8 cellular contexts compared by ENCODE assay signal in the genomic region with DNA sequence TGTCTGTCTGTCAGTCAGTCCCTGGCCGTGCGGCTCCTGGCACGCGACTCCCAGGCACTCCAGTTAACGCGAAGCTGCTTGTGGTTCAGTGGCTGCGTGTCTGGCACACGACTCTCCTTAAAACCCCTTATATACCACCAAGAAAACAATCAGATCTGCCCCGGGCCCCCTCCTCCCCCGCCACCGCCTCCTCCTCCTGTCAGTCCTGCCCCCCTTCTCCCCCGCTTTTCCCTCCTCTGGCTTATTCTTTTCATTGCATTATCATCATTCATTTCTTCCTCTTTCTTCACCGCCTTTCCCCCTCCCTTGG. TPM values are rescaled to one million over a fixed set of nuclear protein-coding genes. Genes with fewer than 3 reads are reported as not detected.
DNase-seq lines count a peak whose midpoint lies in the region; ATAC-seq, FAIRE-seq and TF ChIP-seq lines count a peak whose summit lies in the region.

A gene (minus strand): TSS at position 105 of the 310 bp plus-strand sequence. CDS start 705 bp downstream, outside the sequence.

- FAIRE-seq in astrocyte (lab: Jason Lieb, UNC), result no peak

- intact Hi-C loops in right lobe of liver (cut with DNase I), result no loop called here

- TF ChIP-seq POLR2A in right lobe of liver (IDR thresholded peaks at IDR 0.05) (no peak), tibial nerve (IDR thresholded peaks at IDR 0.05) (no peak)

- H3K9ac ChIP-seq in astrocyte (ENCODE audit: low read length), result no peak within 1 kb of the TSS

- no peak for DNase-seq in activated T-cell treated with anti-CD3 and anti-CD28 coated beads, Interleukin-2, amount 50 U/mL, for 24 hours
- DNase-seq in activated T-cell treated with anti-CD3 and anti-CD28 coated beads, Interleukin-2, amount 50 U/mL, for 1 hour, result no peak
- DNase-seq in astrocyte (ENCODE audit: low read depth) (no peak), right lobe of liver (no peak), tibial nerve (ENCODE audit: low spot score in 2 of 2) (no peak), SIG-M5 (lab: John Stamatoyannopoulos, UW) (no peak)
- DNase-seq in stimulated activated naive CD4-positive, alpha-beta T cell (lab: John Stamatoyannopoulos, UW), result no peak
- DNase-seq in activated CD4-positive, alpha-beta T cell treated with anti-CD3 and anti-CD28 coated beads for 4 hours, result no peak

- H3K36me3 ChIP-seq in astrocyte (ENCODE audit: insufficient read depth, low read length) (no peaks in the 10 kb centered on the region), right lobe of liver (no peaks in the 10 kb centered on the region), tibial nerve (no peaks in the 10 kb centered on the region)

- TF ChIP-seq CTCF in astrocyte (IDR thresholded peaks at IDR 0.05; ENCODE audit: insufficient read depth, low read depth, low read length) (no peak), right lobe of liver (IDR thresholded peaks at IDR 0.05) (no peak), tibial nerve (IDR thresholded peaks at IDR 0.05) (no peak)

- H3K4me3 ChIP-seq in astrocyte (ENCODE audit: insufficient read depth, low read depth, low read length), result peak within 1 kb of the TSS; percentile 54
- peak within 1 kb of the TSS; percentile 30 to 43 (median 32) for H3K4me3 ChIP-seq in right lobe of liver
- peak within 1 kb of the TSS; percentile 30 to 55 (median 47) for H3K4me3 ChIP-seq in tibial nerve

- peaks cover 12% of the 10 kb centered on the region for H3K9me3 ChIP-seq in astrocyte (ENCODE audit: insufficient read depth, low read depth, low read length)
- no peaks in the 10 kb centered on the region for H3K9me3 ChIP-seq in right lobe of liver
- peaks cover 0 to 11% (median 1%) of the 10 kb centered on the region in 4 donors for H3K9me3 ChIP-seq in tibial nerve

- H3K4me1 Mint-ChIP-seq in activated T-cell treated with anti-CD3 and anti-CD28 coated beads, Interleukin-2, amount 50 U/mL, for 24 hours (ENCODE audit: low read depth), result peaks cover 55% of the 10 kb centered on the region
- peaks cover 6% of the 10 kb centered on the region for H3K4me1 Mint-ChIP-seq in astrocyte (ENCODE audit: low read depth, unreplicated experiment)

- H4K20me1 ChIP-seq in astrocyte (ENCODE audit: insufficient read depth, low read length), result no peaks in the 10 kb centered on the region

- peaks cover 96% of the 10 kb centered on the region for H3K27me3 Mint-ChIP-seq in activated T-cell treated with anti-CD3 and anti-CD28 coated beads, Interleukin-2, amount 50 U/mL, for 24 hours
- H3K27me3 Mint-ChIP-seq in astrocyte (ENCODE audit: low read depth, unreplicated experiment), result peaks cover 86% of the 10 kb centered on the region

- H3K36me3 Mint-ChIP-seq in activated T-cell treated with anti-CD3 and anti-CD28 coated beads, Interleukin-2, amount 50 U/mL, for 24 hours (ENCODE audit: low read depth), result peaks cover 2% of the 10 kb centered on the region
- H3K36me3 Mint-ChIP-seq in astrocyte (ENCODE audit: low read depth, unreplicated experiment), result peaks cover 2% of the 10 kb centered on the region

- WGBS in right lobe of liver (ENCODE audit: insufficient coverage, low coverage, low lambda C conversion rate, missing lambda C conversion rate), result 0% methylated on average over 8 of the region's 13 CpGs
- WGBS in tibial nerve, 2 donors, result 1 to 5% methylated on average over 9 to 13 of the region's 13 CpGs

- TF ChIP-seq EP300 in tibial nerve (IDR thresholded peaks at IDR 0.05), result no peak

- H2AFZ ChIP-seq in astrocyte (ENCODE audit: low read depth, low read length), result peak within 1 kb of the TSS; percentile 77

- H3K27me3 ChIP-seq in astrocyte (ENCODE audit: insufficient read depth, low read length) (peaks cover 93% of the 10 kb centered on the region), right lobe of liver (peaks cover 32 to 70% of the 10 kb centered on the region in 2 donors), tibial nerve (peaks cover 2 to 99% of the 10 kb centered on the region in 2 donors)

- no peak for ATAC-seq in right lobe of liver

- peak within 1 kb of the TSS; percentile 95 for H3K4me2 ChIP-seq in astrocyte (ENCODE audit: low read length)

- peak within 1 kb of the TSS; percentile 75 for H3K27ac Mint-ChIP-seq in activated T-cell treated with anti-CD3 and anti-CD28 coated beads, Interleukin-2, amount 50 U/mL, for 24 hours
- no peak within 1 kb of the TSS for H3K27ac Mint-ChIP-seq in astrocyte (ENCODE audit: unreplicated experiment)

- H3K27ac ChIP-seq in astrocyte (ENCODE audit: low read depth, low read length) (no peak within 1 kb of the TSS), right lobe of liver (no peak within 1 kb of the TSS), tibial nerve (no peak within 1 kb of the TSS)

- H3K4me1 ChIP-seq in astrocyte (ENCODE audit: insufficient read depth, low read length), result peaks cover 9% of the 10 kb centered on the region
- peaks cover 0 to 28% (median 10%) of the 10 kb centered on the region in 4 donors for H3K4me1 ChIP-seq in right lobe of liver
- peaks cover 0 to 56% (median 27%) of the 10 kb centered on the region in 4 donors for H3K4me1 ChIP-seq in tibial nerve

- H3K79me2 ChIP-seq in astrocyte (ENCODE audit: insufficient read depth, low read length), result no peaks in the 10 kb centered on the region

- peak within 1 kb of the TSS; percentile 85 for H3K4me3 Mint-ChIP-seq in activated T-cell treated with anti-CD3 and anti-CD28 coated beads, Interleukin-2, amount 50 U/mL, for 24 hours
- H3K4me3 Mint-ChIP-seq in astrocyte (ENCODE audit: unreplicated experiment), result peak within 1 kb of the TSS; percentile 80

- H3K9me3 Mint-ChIP-seq in activated T-cell treated with anti-CD3 and anti-CD28 coated beads, Interleukin-2, amount 50 U/mL, for 24 hours, result no peaks in the 10 kb centered on the region
- peaks cover 14% of the 10 kb centered on the region for H3K9me3 Mint-ChIP-seq in astrocyte (ENCODE audit: unreplicated experiment)

RNA-seq across cellular contexts. Expression of the gene that starts here (rescaled TPM):
- total RNA-seq in astrocyte (not detected in 2 replicates), right lobe of liver (not detected), tibial nerve (not detected)
